Comparison of ENCODE assay signal across 1 cellular context in the genomic region with DNA sequence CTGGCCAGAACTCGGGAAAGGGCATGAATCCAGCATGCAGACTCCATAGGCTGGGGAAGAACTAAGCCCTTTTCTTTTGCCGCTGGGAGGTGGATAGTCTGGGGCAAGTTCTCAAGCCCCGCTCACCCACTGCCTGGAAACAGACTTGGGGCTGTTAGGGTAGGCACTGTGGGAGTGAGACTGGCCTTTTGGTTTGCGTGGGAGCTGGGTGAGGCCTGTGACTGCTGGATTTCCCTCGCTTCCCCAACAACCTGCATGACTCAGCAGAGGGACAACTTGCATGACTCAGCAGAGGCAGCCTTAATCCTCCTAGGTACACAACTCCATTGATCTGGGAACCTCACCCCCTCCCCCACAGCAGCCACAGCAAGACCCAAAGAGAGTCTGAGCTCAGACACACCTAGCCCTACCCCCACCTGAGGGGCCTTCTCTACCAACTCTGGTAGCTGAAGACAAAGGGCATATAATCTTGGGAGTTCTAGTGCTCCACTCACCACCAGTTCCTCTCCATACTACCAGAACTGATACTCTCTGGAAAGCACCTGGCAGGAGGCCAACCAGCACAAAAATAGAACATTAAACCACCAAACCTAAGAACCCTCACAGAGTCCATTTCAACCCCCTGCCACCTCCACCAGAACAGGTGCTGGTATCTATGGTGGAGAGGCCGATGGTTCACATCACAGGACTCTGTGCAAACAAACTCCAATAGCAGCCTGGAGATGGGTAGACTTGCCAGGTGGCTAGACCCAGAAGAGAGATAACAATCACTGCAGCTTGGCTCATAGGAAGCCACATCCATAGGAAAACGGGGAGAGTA.
A peak's percentile ranks its signal among the peaks of the same experiment; 100 is the strongest.
TF ChIP-seq lines count a peak whose summit lies in the region.

No MANE protein-coding gene starts in this region.

TF ChIP-seq in GM12878, 131 proteins besides CTCF, POLR2A, EP300 and RAD21 (continued from another document and continues in another):
- TF ChIP-seq, protein P1, sequence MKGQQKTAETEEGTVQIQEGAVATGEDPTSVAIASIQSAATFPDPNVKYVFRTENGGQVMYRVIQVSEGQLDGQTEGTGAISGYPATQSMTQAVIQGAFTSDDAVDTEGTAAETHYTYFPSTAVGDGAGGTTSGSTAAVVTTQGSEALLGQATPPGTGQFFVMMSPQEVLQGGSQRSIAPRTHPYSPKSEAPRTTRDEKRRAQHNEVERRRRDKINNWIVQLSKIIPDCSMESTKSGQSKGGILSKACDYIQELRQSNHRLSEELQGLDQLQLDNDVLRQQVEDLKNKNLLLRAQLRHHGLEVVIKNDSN (IDR thresholded peaks at IDR 0.05; ENCODE audit: borderline replicate concordance, extremely low read length, insufficient read depth, low read depth, low read length), result no peak
- TF ChIP-seq RELA (IDR thresholded peaks at IDR 0.05; ENCODE audit: borderline replicate concordance, partially characterized antibody) (peak; percentile 82), TCF12 (IDR thresholded peaks at IDR 0.05; ENCODE audit: low read depth, low read length) (peak; percentile 67), BACH1 (IDR thresholded peaks at IDR 0.05; ENCODE audit: borderline replicate concordance) (peak; percentile 100), KDM1A (IDR thresholded peaks at IDR 0.05; ENCODE audit: borderline replicate concordance) (no peak), MXI1 (IDR thresholded peaks at IDR 0.05; ENCODE audit: low read depth, low read length) (no peak), ASH2L (IDR thresholded peaks at IDR 0.05; ENCODE audit: borderline replicate concordance, low read depth) (no peak), ESRRA (IDR thresholded peaks at IDR 0.05; ENCODE audit: low read length) (no peak), ZNF217 (IDR thresholded peaks at IDR 0.05) (no peak; the same call in 1 of the 2 replicates), POU2F2 (IDR thresholded peaks at IDR 0.05; ENCODE audit: borderline replicate concordance, low read depth, low read length) (no peak), MTA3 (IDR thresholded peaks at IDR 0.05; ENCODE audit: borderline replicate concordance, low read length) (peak; percentile 55; the same call in 1 of the 2 replicates), RBBP5 (conservative IDR thresholded peaks at IDR 0.05) (no peak), RUNX3 (IDR thresholded peaks at IDR 0.05; ENCODE audit: low read length) (peak; percentile 83), TARDBP (IDR thresholded peaks at IDR 0.05; ENCODE audit: borderline replicate concordance) (no peak), TBL1XR1 (IDR thresholded peaks at IDR 0.05; ENCODE audit: low read depth, low read length) (0 out of 2 replicates have a peak, but pooled peaks have one; percentile 10), ZZZ3 (IDR thresholded peaks at IDR 0.05; ENCODE audit: control insufficient read depth, insufficient read length, low read depth) (no peak), MYC (IDR thresholded peaks at IDR 0.05; ENCODE audit: insufficient read depth, insufficient read length, insufficient replicate concordance, low read length, severe bottlenecking) (no peak), NRF1 (conservative IDR thresholded peaks at IDR 0.05; ENCODE audit: low read depth, low read length) (no peak), NFXL1 (IDR thresholded peaks at IDR 0.05; ENCODE audit: borderline replicate concordance) (no peak), ZNF207 (IDR thresholded peaks at IDR 0.05; ENCODE audit: borderline replicate concordance) (no peak), TCF7 (IDR thresholded peaks at IDR 0.05; ENCODE audit: borderline replicate concordance) (no peak), SIX5 (IDR thresholded peaks at IDR 0.05; ENCODE audit: low read depth, low read length, severe bottlenecking) (no peak), NFYA (IDR thresholded peaks at IDR 0.05; ENCODE audit: borderline replicate concordance, low read depth, low read length) (no peak), IKZF1 (conservative IDR thresholded peaks at IDR 0.05) (peak; percentile 91), HDGF (IDR thresholded peaks at IDR 0.05) (0 out of 2 replicates have a peak, but pooled peaks have one; percentile 42), EED (IDR thresholded peaks at IDR 0.05; ENCODE audit: low read depth) (peak; percentile 76; the same call in 1 of the 2 replicates), DPF2 (IDR thresholded peaks at IDR 0.05) (peak; percentile 93), CHD4 (IDR thresholded peaks at IDR 0.05) (no peak), FOXM1 (IDR thresholded peaks at IDR 0.05; ENCODE audit: low read depth, low read length) (peak; percentile 84; the same call in 1 of the 2 replicates), IKZF2 (IDR thresholded peaks at IDR 0.05) (peak; percentile 85 to 91), HCFC1 (IDR thresholded peaks at IDR 0.05; ENCODE audit: low read length) (no peak), CEBPB (IDR thresholded peaks at IDR 0.05; ENCODE audit: borderline replicate concordance in 1 of 2, low read depth in 2 of 2, low read length in 2 of 2) (no peak), RCOR1 (conservative IDR thresholded peaks at IDR 0.05; ENCODE audit: low read depth, low read length) (no peak), ZNF24 (IDR thresholded peaks at IDR 0.05) (no peak), SMC3 (IDR thresholded peaks at IDR 0.05; ENCODE audit: borderline replicate concordance, low read length) (0 out of 2 replicates have a peak, but pooled peaks have one; percentile 1), MEF2A (IDR thresholded peaks at IDR 0.05; ENCODE audit: insufficient read depth, low read depth, low read length) (peak; percentile 91), FOXK2 (IDR thresholded peaks at IDR 0.05) (no peak), SP1 (IDR thresholded peaks at IDR 0.05; ENCODE audit: low read depth, low read length) (peak; percentile 66)
- TF ChIP-seq, protein P2, sequence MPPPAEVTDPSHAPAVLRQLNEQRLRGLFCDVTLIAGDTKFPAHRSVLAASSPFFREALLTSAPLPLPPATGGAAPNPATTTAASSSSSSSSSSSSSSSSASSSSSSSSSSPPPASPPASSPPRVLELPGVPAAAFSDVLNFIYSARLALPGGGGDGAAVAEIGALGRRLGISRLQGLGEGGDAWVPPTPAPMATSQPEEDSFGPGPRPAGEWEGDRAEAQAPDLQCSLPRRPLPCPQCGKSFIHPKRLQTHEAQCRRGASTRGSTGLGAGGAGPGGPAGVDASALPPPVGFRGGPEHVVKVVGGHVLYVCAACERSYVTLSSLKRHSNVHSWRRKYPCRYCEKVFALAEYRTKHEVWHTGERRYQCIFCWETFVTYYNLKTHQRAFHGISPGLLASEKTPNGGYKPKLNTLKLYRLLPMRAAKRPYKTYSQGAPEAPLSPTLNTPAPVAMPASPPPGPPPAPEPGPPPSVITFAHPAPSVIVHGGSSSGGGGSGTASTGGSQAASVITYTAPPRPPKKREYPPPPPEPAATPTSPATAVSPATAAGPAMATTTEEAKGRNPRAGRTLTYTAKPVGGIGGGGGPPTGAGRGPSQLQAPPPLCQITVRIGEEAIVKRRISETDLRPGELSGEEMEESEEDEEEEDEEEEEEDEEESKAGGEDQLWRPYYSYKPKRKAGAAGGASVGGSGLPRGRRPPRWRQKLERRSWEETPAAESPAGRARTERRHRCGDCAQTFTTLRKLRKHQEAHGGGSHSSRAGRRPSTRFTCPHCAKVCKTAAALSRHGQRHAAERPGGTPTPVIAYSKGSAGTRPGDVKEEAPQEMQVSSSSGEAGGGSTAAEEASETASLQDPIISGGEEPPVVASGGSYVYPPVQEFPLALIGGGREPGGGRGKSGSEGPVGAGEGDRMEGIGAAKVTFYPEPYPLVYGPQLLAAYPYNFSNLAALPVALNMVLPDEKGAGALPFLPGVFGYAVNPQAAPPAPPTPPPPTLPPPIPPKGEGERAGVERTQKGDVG (CRISPR knock-in tag; IDR thresholded peaks at IDR 0.05), result no peak
- TF ChIP-seq, protein P3, sequence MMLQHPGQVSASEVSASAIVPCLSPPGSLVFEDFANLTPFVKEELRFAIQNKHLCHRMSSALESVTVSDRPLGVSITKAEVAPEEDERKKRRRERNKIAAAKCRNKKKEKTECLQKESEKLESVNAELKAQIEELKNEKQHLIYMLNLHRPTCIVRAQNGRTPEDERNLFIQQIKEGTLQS (IDR thresholded peaks at IDR 0.05; ENCODE audit: borderline replicate concordance, extremely low read depth, low read depth, low read length), result no peak
- TF ChIP-seq, protein P4, sequence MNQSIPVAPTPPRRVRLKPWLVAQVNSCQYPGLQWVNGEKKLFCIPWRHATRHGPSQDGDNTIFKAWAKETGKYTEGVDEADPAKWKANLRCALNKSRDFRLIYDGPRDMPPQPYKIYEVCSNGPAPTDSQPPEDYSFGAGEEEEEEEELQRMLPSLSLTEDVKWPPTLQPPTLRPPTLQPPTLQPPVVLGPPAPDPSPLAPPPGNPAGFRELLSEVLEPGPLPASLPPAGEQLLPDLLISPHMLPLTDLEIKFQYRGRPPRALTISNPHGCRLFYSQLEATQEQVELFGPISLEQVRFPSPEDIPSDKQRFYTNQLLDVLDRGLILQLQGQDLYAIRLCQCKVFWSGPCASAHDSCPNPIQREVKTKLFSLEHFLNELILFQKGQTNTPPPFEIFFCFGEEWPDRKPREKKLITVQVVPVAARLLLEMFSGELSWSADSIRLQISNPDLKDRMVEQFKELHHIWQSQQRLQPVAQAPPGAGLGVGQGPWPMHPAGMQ (IDR thresholded peaks at IDR 0.05; ENCODE audit: borderline replicate concordance), result no peak
- TF ChIP-seq, protein P5, sequence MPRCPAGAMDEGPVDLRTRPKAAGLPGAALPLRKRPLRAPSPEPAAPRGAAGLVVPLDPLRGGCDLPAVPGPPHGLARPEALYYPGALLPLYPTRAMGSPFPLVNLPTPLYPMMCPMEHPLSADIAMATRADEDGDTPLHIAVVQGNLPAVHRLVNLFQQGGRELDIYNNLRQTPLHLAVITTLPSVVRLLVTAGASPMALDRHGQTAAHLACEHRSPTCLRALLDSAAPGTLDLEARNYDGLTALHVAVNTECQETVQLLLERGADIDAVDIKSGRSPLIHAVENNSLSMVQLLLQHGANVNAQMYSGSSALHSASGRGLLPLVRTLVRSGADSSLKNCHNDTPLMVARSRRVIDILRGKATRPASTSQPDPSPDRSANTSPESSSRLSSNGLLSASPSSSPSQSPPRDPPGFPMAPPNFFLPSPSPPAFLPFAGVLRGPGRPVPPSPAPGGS (IDR thresholded peaks at IDR 0.05; ENCODE audit: borderline replicate concordance, insufficient read depth, low read depth, low read length, poor library complexity, severe bottlenecking), result peak; percentile 68
- TF ChIP-seq, protein P6, sequence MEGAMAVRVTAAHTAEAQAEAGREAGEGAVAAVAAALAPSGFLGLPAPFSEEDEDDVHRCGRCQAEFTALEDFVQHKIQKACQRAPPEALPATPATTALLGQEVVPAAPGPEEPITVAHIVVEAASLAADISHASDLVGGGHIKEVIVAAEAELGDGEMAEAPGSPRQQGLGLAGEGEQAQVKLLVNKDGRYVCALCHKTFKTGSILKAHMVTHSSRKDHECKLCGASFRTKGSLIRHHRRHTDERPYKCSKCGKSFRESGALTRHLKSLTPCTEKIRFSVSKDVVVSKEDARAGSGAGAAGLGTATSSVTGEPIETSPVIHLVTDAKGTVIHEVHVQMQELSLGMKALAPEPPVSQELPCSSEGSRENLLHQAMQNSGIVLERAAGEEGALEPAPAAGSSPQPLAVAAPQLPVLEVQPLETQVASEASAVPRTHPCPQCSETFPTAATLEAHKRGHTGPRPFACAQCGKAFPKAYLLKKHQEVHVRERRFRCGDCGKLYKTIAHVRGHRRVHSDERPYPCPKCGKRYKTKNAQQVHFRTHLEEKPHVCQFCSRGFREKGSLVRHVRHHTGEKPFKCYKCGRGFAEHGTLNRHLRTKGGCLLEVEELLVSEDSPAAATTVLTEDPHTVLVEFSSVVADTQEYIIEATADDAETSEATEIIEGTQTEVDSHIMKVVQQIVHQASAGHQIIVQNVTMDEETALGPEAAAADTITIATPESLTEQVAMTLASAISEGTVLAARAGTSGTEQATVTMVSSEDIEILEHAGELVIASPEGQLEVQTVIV (IDR thresholded peaks at IDR 0.05; ENCODE audit: borderline replicate concordance, partially characterized antibody), result no peak
- TF ChIP-seq, protein P7, sequence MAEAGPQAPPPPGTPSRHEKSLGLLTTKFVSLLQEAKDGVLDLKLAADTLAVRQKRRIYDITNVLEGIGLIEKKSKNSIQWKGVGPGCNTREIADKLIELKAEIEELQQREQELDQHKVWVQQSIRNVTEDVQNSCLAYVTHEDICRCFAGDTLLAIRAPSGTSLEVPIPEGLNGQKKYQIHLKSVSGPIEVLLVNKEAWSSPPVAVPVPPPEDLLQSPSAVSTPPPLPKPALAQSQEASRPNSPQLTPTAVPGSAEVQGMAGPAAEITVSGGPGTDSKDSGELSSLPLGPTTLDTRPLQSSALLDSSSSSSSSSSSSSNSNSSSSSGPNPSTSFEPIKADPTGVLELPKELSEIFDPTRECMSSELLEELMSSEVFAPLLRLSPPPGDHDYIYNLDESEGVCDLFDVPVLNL (IDR thresholded peaks at IDR 0.05; ENCODE audit: low read depth, low read length), result no peak
- TF ChIP-seq, protein P8, sequence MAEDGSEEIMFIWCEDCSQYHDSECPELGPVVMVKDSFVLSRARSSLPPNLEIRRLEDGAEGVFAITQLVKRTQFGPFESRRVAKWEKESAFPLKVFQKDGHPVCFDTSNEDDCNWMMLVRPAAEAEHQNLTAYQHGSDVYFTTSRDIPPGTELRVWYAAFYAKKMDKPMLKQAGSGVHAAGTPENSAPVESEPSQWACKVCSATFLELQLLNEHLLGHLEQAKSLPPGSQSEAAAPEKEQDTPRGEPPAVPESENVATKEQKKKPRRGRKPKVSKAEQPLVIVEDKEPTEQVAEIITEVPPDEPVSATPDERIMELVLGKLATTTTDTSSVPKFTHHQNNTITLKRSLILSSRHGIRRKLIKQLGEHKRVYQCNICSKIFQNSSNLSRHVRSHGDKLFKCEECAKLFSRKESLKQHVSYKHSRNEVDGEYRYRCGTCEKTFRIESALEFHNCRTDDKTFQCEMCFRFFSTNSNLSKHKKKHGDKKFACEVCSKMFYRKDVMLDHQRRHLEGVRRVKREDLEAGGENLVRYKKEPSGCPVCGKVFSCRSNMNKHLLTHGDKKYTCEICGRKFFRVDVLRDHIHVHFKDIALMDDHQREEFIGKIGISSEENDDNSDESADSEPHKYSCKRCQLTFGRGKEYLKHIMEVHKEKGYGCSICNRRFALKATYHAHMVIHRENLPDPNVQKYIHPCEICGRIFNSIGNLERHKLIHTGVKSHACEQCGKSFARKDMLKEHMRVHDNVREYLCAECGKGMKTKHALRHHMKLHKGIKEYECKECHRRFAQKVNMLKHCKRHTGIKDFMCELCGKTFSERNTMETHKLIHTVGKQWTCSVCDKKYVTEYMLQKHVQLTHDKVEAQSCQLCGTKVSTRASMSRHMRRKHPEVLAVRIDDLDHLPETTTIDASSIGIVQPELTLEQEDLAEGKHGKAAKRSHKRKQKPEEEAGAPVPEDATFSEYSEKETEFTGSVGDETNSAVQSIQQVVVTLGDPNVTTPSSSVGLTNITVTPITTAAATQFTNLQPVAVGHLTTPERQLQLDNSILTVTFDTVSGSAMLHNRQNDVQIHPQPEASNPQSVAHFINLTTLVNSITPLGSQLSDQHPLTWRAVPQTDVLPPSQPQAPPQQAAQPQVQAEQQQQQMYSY (CRISPR knock-in tag; IDR thresholded peaks at IDR 0.05), result no peak
